ENCODE assay signal across 8 cellular contexts in genomic region chr6:7052441-7052936, GRCh38. TPM values are rescaled to one million over a fixed set of nuclear protein-coding genes. Genes with fewer than 3 reads are reported as not detected.
DNase-seq lines count a peak whose midpoint lies in the region; ATAC-seq and TF ChIP-seq lines count a peak whose summit lies in the region.

No MANE protein-coding gene starts in this region.

- no peaks in the 10 kb centered on the region for H3K9me3 Mint-ChIP-seq in Caco-2 (ENCODE audit: unreplicated experiment)
- no peaks in the 10 kb centered on the region for H3K9me3 Mint-ChIP-seq in activated CD8-positive, alpha-beta T cell treated with anti-CD3 and anti-CD28 coated beads, Interleukin-2, amount 10 ng/mL, durations not matched to agents 7 days and 5 days (ENCODE audit: insufficient read depth)
- H3K9me3 Mint-ChIP-seq in naive thymus-derived CD4-positive, alpha-beta T cell = no peaks in the 10 kb centered on the region

- no peaks in the 10 kb centered on the region for H3K27me3 Mint-ChIP-seq in Caco-2 (ENCODE audit: insufficient read depth, unreplicated experiment)
- H3K27me3 Mint-ChIP-seq in activated CD8-positive, alpha-beta T cell treated with anti-CD3 and anti-CD28 coated beads, Interleukin-2, amount 10 ng/mL, durations not matched to agents 7 days and 5 days (ENCODE audit: low read depth) = peaks cover 22% of the 10 kb centered on the region
- H3K27me3 Mint-ChIP-seq in naive thymus-derived CD4-positive, alpha-beta T cell = peaks cover 0 to 68% (median 0%) of the 10 kb centered on the region in 5 donors

- H3K9me3 ChIP-seq in Caco-2 (no peaks in the 10 kb centered on the region), vagina (no peaks in the 10 kb centered on the region)
- H3K9me3 ChIP-seq in naive thymus-derived CD4-positive, alpha-beta T cell (ENCODE audit: control insufficient read depth in 2 of 3, low read length in 3 of 3) = no peaks in the 10 kb centered on the region

- H3K27me3 ChIP-seq in Caco-2 (replicated peaks; ENCODE audit: control insufficient read depth, insufficient read depth, low read length) (no peaks in the 10 kb centered on the region), vagina (no peaks in the 10 kb centered on the region)
- no peaks in the 10 kb centered on the region for H3K27me3 ChIP-seq in naive thymus-derived CD4-positive, alpha-beta T cell (ENCODE audit: control insufficient read depth in 2 of 2, insufficient read depth in 2 of 2, low read length in 2 of 2)

- H3K4me1 ChIP-seq in Caco-2 (peaks cover 3% of the 10 kb centered on the region; the same call in 1 of the 2 replicates), vagina (peaks cover 19% of the 10 kb centered on the region)
- peaks cover 0 to 4% of the 10 kb centered on the region in 2 donors for H3K4me1 ChIP-seq in naive thymus-derived CD4-positive, alpha-beta T cell (ENCODE audit: control insufficient read depth in 2 of 2, insufficient read depth in 2 of 2, low read length in 2 of 2)

- intact Hi-C loops in Caco-2 (cut with micrococcal nuclease; ENCODE audit: unreplicated experiment) = loop anchor here (1.0 to 10.0 kb wide), 2 partner anchors 9 to 328 kb away; no protein-coding TSS in a partner anchor
- intact Hi-C loops in naive thymus-derived CD4-positive, alpha-beta T cell (cut with micrococcal nuclease) = loop anchor here in 1 of 2 donors (1.0 to 2.0 kb wide), 2 partner anchors 21 to 86 kb away; no protein-coding TSS in a partner anchor
- intact Hi-C loops in vagina (cut with DNase I) = no loop called here

- peak overlapping the region; percentile 73 for H3K4me3 Mint-ChIP-seq in Caco-2 (ENCODE audit: unreplicated experiment)
- peak overlapping the region; percentile 27 for H3K4me3 Mint-ChIP-seq in activated CD8-positive, alpha-beta T cell treated with anti-CD3 and anti-CD28 coated beads, Interleukin-2, amount 10 ng/mL, durations not matched to agents 7 days and 5 days
- H3K4me3 Mint-ChIP-seq in naive thymus-derived CD4-positive, alpha-beta T cell = peak overlapping the region in 9 of 10 donors; percentile 73 to 89 (median 82)

- CTCF ChIA-PET in Caco-2 (lab: Charles Lee) = no interaction called here
- CTCF ChIA-PET in activated CD8-positive, alpha-beta T cell treated with anti-CD3 and anti-CD28 coated beads, Interleukin-2, amount 10 ng/mL, durations not matched to agents 7 days and 5 days (lab: Charles Lee) = no interaction called here
- CTCF ChIA-PET in naive thymus-derived CD4-positive, alpha-beta T cell (lab: Charles Lee) = no interaction called here

- H3K4me3 ChIP-seq in Caco-2 (ENCODE audit: low read depth, low read length) (peak overlapping the region; percentile 77), fibroblast of villous mesenchyme (ENCODE audit: low read depth, low read length) (peak overlapping the region; percentile 61), vagina (peak overlapping the region; percentile 51 to 65)
- peak overlapping the region; percentile 53 for H3K4me3 ChIP-seq in naive thymus-derived CD4-positive, alpha-beta T cell (ENCODE audit: low read length)

- no peak for TF ChIP-seq POLR2A in vagina (IDR thresholded peaks at IDR 0.05)

- POLR2A ChIA-PET in Caco-2 (lab: Charles Lee) = interaction anchor here (0.6 to 1.1 kb wide), 2 partner anchors 10 to 146 kb away, joined by 3 to 9 read pairs; no protein-coding TSS in a partner anchor
- POLR2A ChIA-PET in activated CD8-positive, alpha-beta T cell treated with anti-CD3 and anti-CD28 coated beads, Interleukin-2, amount 10 ng/mL, durations not matched to agents 7 days and 5 days (lab: Charles Lee) = interaction anchor here (2.5 kb wide), 1 partner anchor 56 kb away, joined by 7 read pairs; the partner anchor contains the start of gene RREB1
- POLR2A ChIA-PET in naive thymus-derived CD4-positive, alpha-beta T cell (lab: Charles Lee) = interaction anchor here (0.8 to 3.4 kb wide), 7 partner anchors 21 to 89 kb away, joined by 3 to 23 read pairs (median 3); partner anchors contain the start of gene RREB1

- H3K36me3 Mint-ChIP-seq in Caco-2 (ENCODE audit: insufficient read depth, unreplicated experiment) = peaks cover 9% of the 10 kb centered on the region
- H3K36me3 Mint-ChIP-seq in activated CD8-positive, alpha-beta T cell treated with anti-CD3 and anti-CD28 coated beads, Interleukin-2, amount 10 ng/mL, durations not matched to agents 7 days and 5 days (ENCODE audit: low read depth) = no peaks in the 10 kb centered on the region
- no peaks in the 10 kb centered on the region for H3K36me3 Mint-ChIP-seq in naive thymus-derived CD4-positive, alpha-beta T cell

- BruUV-seq in Caco-2 (replicated peaks; lab: Mats Ljungman, UMichigan) = no TSS peak

- DNase-seq in Caco-2 = peak; percentile 35 to 43
- DNase-seq in HT-29 (ENCODE audit: low spot score) = peak; percentile 8
- no peak for DNase-seq in activated CD8-positive, alpha-beta T cell treated with anti-CD3 and anti-CD28 coated beads, Interleukin-2, amount 10 ng/mL, durations not matched to agents 7 days and 5 days
- peak; percentile 41 for DNase-seq in fibroblast of villous mesenchyme (ENCODE audit: low read depth)
- DNase-seq in naive thymus-derived CD4-positive, alpha-beta T cell = peak in 7 of 9 donors; percentile 12 to 48 (median 21)
- DNase-seq in vagina (ENCODE audit: extremely low spot score in 2 of 2) = no peak
- no peak for DNase-seq in putamen (ENCODE audit: low spot score)

- peaks cover 11% of the 10 kb centered on the region for H3K4me1 Mint-ChIP-seq in Caco-2 (ENCODE audit: low read depth, unreplicated experiment)
- peaks cover 6% of the 10 kb centered on the region for H3K4me1 Mint-ChIP-seq in activated CD8-positive, alpha-beta T cell treated with anti-CD3 and anti-CD28 coated beads, Interleukin-2, amount 10 ng/mL, durations not matched to agents 7 days and 5 days (ENCODE audit: low read depth)
- H3K4me1 Mint-ChIP-seq in naive thymus-derived CD4-positive, alpha-beta T cell = peaks cover 7 to 25% (median 14%) of the 10 kb centered on the region in 7 donors

- H3K27ac ChIP-seq in naive thymus-derived CD4-positive, alpha-beta T cell (ENCODE audit: low read depth, low read length) = peak overlapping the region; percentile 59
- peak overlapping the region; percentile 77 for H3K27ac ChIP-seq in vagina

- no peak for TF ChIP-seq CTCF in Caco-2 (IDR thresholded peaks at IDR 0.05; ENCODE audit: insufficient read depth in 1 of 2, low read depth in 1 of 2, low read length in 1 of 2, severe bottlenecking in 1 of 2, unreplicated experiment in 1 of 2)
- no peak for TF ChIP-seq CTCF in fibroblast of villous mesenchyme (IDR thresholded peaks at IDR 0.05; ENCODE audit: insufficient read depth, low read depth, low read length)
- TF ChIP-seq CTCF in vagina (IDR thresholded peaks at IDR 0.05) = no peak

- no peak for ATAC-seq in activated CD8-positive, alpha-beta T cell treated with anti-CD3 and anti-CD28 coated beads, Interleukin-2, amount 10 ng/mL, durations not matched to agents 7 days and 5 days
- ATAC-seq in naive thymus-derived CD4-positive, alpha-beta T cell = peak; percentile 13
- no peak for ATAC-seq in HG03025 (IDR thresholded peaks at IDR 0.05; ENCODE audit: low FRiP score, unreplicated experiment)

- H3K36me3 ChIP-seq in Caco-2 (ENCODE audit: control insufficient read depth, insufficient read depth, low read length) (no peaks in the 10 kb centered on the region), vagina (no peaks in the 10 kb centered on the region)
- H3K36me3 ChIP-seq in naive thymus-derived CD4-positive, alpha-beta T cell (ENCODE audit: control insufficient read depth in 2 of 3, insufficient read depth in 3 of 3, low read length in 3 of 3) = no peaks in the 10 kb centered on the region

- peak overlapping the region; percentile 74 for H3K27ac Mint-ChIP-seq in Caco-2 (ENCODE audit: unreplicated experiment)
- no peak overlapping the region for H3K27ac Mint-ChIP-seq in activated CD8-positive, alpha-beta T cell treated with anti-CD3 and anti-CD28 coated beads, Interleukin-2, amount 10 ng/mL, durations not matched to agents 7 days and 5 days
- H3K27ac Mint-ChIP-seq in naive thymus-derived CD4-positive, alpha-beta T cell = peak overlapping the region in 8 of 9 donors; percentile 51 to 90 (median 85)

RNA-seq across cellular contexts. Expression of gene RREB1, which starts 55.3 kb away (rescaled TPM):
- total RNA-seq in Caco-2 (2022) (48.6 and 51.1 TPM in 2 replicates), fibroblast of villous mesenchyme (24.5 and 26.3 TPM in 2 replicates), vagina (57.2 TPM)
- total RNA-seq in HT-29 (2014; rRNA removed; shearing (Covaris generic)) = 21.6 and 23.9 TPM in 2 replicates
- total RNA-seq in activated CD8-positive, alpha-beta T cell treated with anti-CD3 and anti-CD28 coated beads, Interleukin-2, amount 10 ng/mL, durations not matched to agents 7 days and 5 days = 10 to 100 TPM; 27.5 to 29.0 TPM
- 10 to 100 TPM; 28.3 to 56.7 (median 51.6) TPM for total RNA-seq in naive thymus-derived CD4-positive, alpha-beta T cell
- 10 to 100 TPM in 1 of 2 donors, 1 to 10 TPM in 1; 4.2 to 10.0 TPM for polyA plus RNA-seq in naive thymus-derived CD4-positive, alpha-beta T cell

Comparison
In these comparisons a context has a peak if more than half of its experiments do, and no peak if none do; other contexts are left out.
1. DNase-seq: peak in Caco-2 (2 of 2), HT-29 (single experiment), fibroblast of villous mesenchyme (single experiment) and naive thymus-derived CD4-positive, alpha-beta T cell (7 of 9); none in activated CD8-positive, alpha-beta T cell treated with anti-CD3 and anti-CD28 coated beads, Interleukin-2, amount 10 ng/mL, durations not matched to agents 7 days and 5 days (single experiment), vagina (0 of 2) and putamen (single experiment).
2. H3K4me3 Mint-ChIP-seq: peak in every context shown above with its lines; median percentile 82 in naive thymus-derived CD4-positive, alpha-beta T cell; 73 in Caco-2; 27 in activated CD8-positive, alpha-beta T cell treated with anti-CD3 and anti-CD28 coated beads, Interleukin-2, amount 10 ng/mL, durations not matched to agents 7 days and 5 days.
3. Peak in every context shown above with its lines, with median percentiles within 50 percentile points of each other: H3K4me3 ChIP-seq.